In genomic region chr5:132981288-132981687, GRCh38 we compare ENCODE assay signal across 15 cellular contexts. TPM values are rescaled to one million over a fixed set of nuclear protein-coding genes. Genes with fewer than 3 reads are reported as not detected.
DNase-seq lines count a peak whose midpoint lies in the region; TF ChIP-seq lines count a peak whose summit lies in the region.
"Had no signal": no experiment of that assay in that cellular context is flagged by ENCODE, and none has a peak within 500 bp of the region (broad histone marks: within the 10 kb centered on the region; RNA-seq: fewer than 3 reads in every experiment).

No MANE protein-coding gene starts in this region.

- no peak overlapping the region for H3K4me3 Mint-ChIP-seq in progenitor cell of endocrine pancreas (ENCODE audit: low read depth)
- H3K4me3 Mint-ChIP-seq: CD4-positive, alpha-beta memory T cell had no signal

- H3K27ac Mint-ChIP-seq in progenitor cell of endocrine pancreas: peak overlapping the region; percentile 62
- H3K27ac Mint-ChIP-seq: CD4-positive, alpha-beta memory T cell had no signal

- peaks cover 14% of the 10 kb centered on the region for H3K9me3 Mint-ChIP-seq in progenitor cell of endocrine pancreas (ENCODE audit: low read depth)

- TF ChIP-seq POLR2A in erythroblast (IDR thresholded peaks at IDR 0.05; ENCODE audit: low read length): no peak

- H3K27me3 Mint-ChIP-seq in progenitor cell of endocrine pancreas: no peaks in the 10 kb centered on the region
- H3K27me3 Mint-ChIP-seq: CD4-positive, alpha-beta memory T cell had no signal

- peak; percentile 29 for DNase-seq in SK-MEL-5 (ENCODE audit: low read depth, low spot score)
- DNase-seq in erythroblast (lab: John Stamatoyannopoulos, UW): peak; percentile 29 to 79
- DNase-seq in progenitor cell of endocrine pancreas (ENCODE audit: low spot score, unreplicated experiment): no peak
- no peak for DNase-seq in DMS114 treated with DMSO at 0.1 percent for 48 hours (lab: John Stamatoyannopoulos, UW; ENCODE audit: unreplicated experiment)
- DNase-seq in NOMO-1 treated with DMSO at 0.1 percent for 48 hours (lab: John Stamatoyannopoulos, UW; ENCODE audit: unreplicated experiment): no peak
- no peak for DNase-seq in COLO829 (ENCODE audit: low spot score)
- DNase-seq: C1 segment of cervical spinal cord; Caco-2; CD4-positive, alpha-beta memory T cell; DMS79; EL; GDM1; GM23248; H7; HCEC 1CT had no signal

- no peaks in the 10 kb centered on the region for H3K4me1 Mint-ChIP-seq in progenitor cell of endocrine pancreas (ENCODE audit: low read depth)
- H3K4me1 Mint-ChIP-seq: CD4-positive, alpha-beta memory T cell had no signal

- no peak for TF ChIP-seq CTCF in progenitor cell of endocrine pancreas (IDR thresholded peaks at IDR 0.05; ENCODE audit: unreplicated experiment)

- in situ Hi-C loops in SK-MEL-5 (cut with HindIII; ENCODE audit: low pct_unique_long_range_greater_than_20kb, low sequenced_read_pairs): no loop called here

- peaks cover 5% of the 10 kb centered on the region for H3K36me3 Mint-ChIP-seq in progenitor cell of endocrine pancreas (ENCODE audit: insufficient read depth)

RNA-seq across cellular contexts. Expression of gene AFF4, which starts 17.9 kb away (rescaled TPM):
- total RNA-seq in SK-MEL-5 (2014; rRNA removed; shearing (Covaris generic)): 40.5 and 40.8 TPM in 2 replicates
- polyA plus RNA-seq in SK-MEL-5 (2015; cell fraction: cytosol; rRNA removed): 28.3 and 43.6 TPM in 2 replicates
- 50.2 and 52.1 TPM in 2 replicates for polyA plus RNA-seq in SK-MEL-5 (2015; cell fraction: nucleus; rRNA removed)
- 91.8 and 101 TPM in 2 replicates for total RNA-seq in progenitor cell of endocrine pancreas

RNA-seq across cellular contexts. Expression of gene ZCCHC10, which starts 45.1 kb away (rescaled TPM):
- 18.5 and 20.1 TPM in 2 replicates for total RNA-seq in SK-MEL-5 (2014; rRNA removed; shearing (Covaris generic))
- polyA plus RNA-seq in SK-MEL-5 (2015; cell fraction: cytosol; rRNA removed): 10.2 and 13.1 TPM in 2 replicates
- polyA plus RNA-seq in SK-MEL-5 (2015; cell fraction: nucleus; rRNA removed): 8.0 and 10.3 TPM in 2 replicates
- total RNA-seq in progenitor cell of endocrine pancreas: 23.1 and 25.7 TPM in 2 replicates

Comparison
In these comparisons a context has a peak if more than half of its experiments do, and no peak if none do; other contexts are left out.
1. DNase-seq: peak in SK-MEL-5 (single experiment) and erythroblast (2 of 2); none in progenitor cell of endocrine pancreas (single experiment), DMS114 treated with DMSO at 0.1 percent for 48 hours (single experiment), NOMO-1 treated with DMSO at 0.1 percent for 48 hours (single experiment) and COLO829 (single experiment).